In genomic region chr2:143452817-143453462, GRCh38 we compare ENCODE assay signal across 12 cellular contexts.
DNase-seq lines count a peak whose midpoint lies in the region; ATAC-seq lines count a peak whose summit lies in the region.
"Had no signal": no experiment of that assay in that cellular context is flagged by ENCODE, and none has a peak within 500 bp of the region (broad histone marks: within the 10 kb centered on the region; RNA-seq: fewer than 3 reads in every experiment).

No MANE protein-coding gene starts in this region.

- ATAC-seq in HG03108 (IDR thresholded peaks at IDR 0.05; ENCODE audit: unreplicated experiment) (peak; percentile 71), left colon (no peak)
- ATAC-seq: left lung, Panc1, psoas muscle had no signal

- peak; percentile 8 for DNase-seq in activated CD4-positive, alpha-beta T cell treated with anti-CD3 and anti-CD28 coated beads for 1 hour
- DNase-seq in activated CD4-positive, alpha-beta T cell treated with anti-CD3 and anti-CD28 coated beads, Interleukin-2, amount 50 U/mL, for 48 hours: no peak
- peak; percentile 3 for DNase-seq in activated CD4-positive, alpha-beta T cell treated with anti-CD3 and anti-CD28 coated beads, Interleukin-2, amount 50 U/mL, for 1 hour
- DNase-seq in stimulated activated CD8-positive, alpha-beta memory T cell treated with anti-CD3 and anti-CD28 coated beads, Interleukin-15, amount 100 ng/mL, for 1 hour (ENCODE audit: low read depth): peak; percentile 5
- DNase-seq in NK-92 (lab: John Stamatoyannopoulos, UW; ENCODE audit: unreplicated experiment) (no peak), left colon (no peak), NCI-H1092 treated with DMSO at 0.1 percent for 48 hours (lab: John Stamatoyannopoulos, UW) (no peak)
- DNase-seq: activated B cell treated with CpG ODN at 0.5 μM for 24 hours, left lung, psoas muscle had no signal

- intact Hi-C loops in left colon (cut with DNase I, micrococcal nuclease): no loop called here

Comparison
In these comparisons a context has a peak if more than half of its experiments do, and no peak if none do; other contexts are left out.
1. DNase-seq: peak in activated CD4-positive, alpha-beta T cell treated with anti-CD3 and anti-CD28 coated beads for 1 hour (single experiment), activated CD4-positive, alpha-beta T cell treated with anti-CD3 and anti-CD28 coated beads, Interleukin-2, amount 50 U/mL, for 1 hour (single experiment) and stimulated activated CD8-positive, alpha-beta memory T cell treated with anti-CD3 and anti-CD28 coated beads, Interleukin-15, amount 100 ng/mL, for 1 hour (single experiment); none in activated CD4-positive, alpha-beta T cell treated with anti-CD3 and anti-CD28 coated beads, Interleukin-2, amount 50 U/mL, for 48 hours (0 of 2), NK-92 (single experiment), left colon (0 of 2) and NCI-H1092 treated with DMSO at 0.1 percent for 48 hours (single experiment).